Comparison of ENCODE assay signal across 13 cellular contexts in the genomic region with DNA sequence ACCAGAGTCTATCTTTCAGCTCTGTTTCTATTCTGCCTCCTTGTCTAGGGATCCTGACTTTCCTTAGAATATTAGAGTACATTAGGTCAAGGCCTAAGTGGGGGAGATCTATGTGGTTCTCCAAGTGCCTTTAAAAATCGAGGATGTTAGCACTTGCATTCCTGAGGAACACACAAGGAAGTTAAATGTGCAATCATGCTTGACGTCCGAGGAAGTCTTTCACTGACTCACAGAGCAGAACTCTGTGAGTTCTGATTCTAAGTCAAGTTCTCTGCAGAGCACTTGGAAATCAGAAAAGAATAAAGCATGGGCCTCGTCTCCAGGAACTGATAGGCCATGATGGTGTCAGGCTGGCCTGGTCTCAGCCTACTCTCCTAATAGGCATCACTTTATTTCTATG. TPM values are rescaled to one million over a fixed set of nuclear protein-coding genes. Genes with fewer than 3 reads are reported as not detected.
A peak's percentile ranks its signal among the peaks of the same experiment; 100 is the strongest.
DNase-seq lines count a peak whose midpoint lies in the region; ATAC-seq, FAIRE-seq and TF ChIP-seq lines count a peak whose summit lies in the region.
"Had no signal": no experiment of that assay in that cellular context is flagged by ENCODE, and none has a peak within 500 bp of the region (broad histone marks: within the 10 kb centered on the region; RNA-seq: fewer than 3 reads in every experiment).

No MANE protein-coding gene starts in this region.

- H3K27me3 ChIP-seq in liver (ENCODE audit: control insufficient read depth in 4 of 4, insufficient read depth in 4 of 4, low read length in 3 of 4) (no peaks in the 10 kb centered on the region), HepG2 (ENCODE audit: control insufficient read depth in 1 of 2, insufficient read depth in 2 of 2, low read length in 2 of 2) (peaks cover 0 to 11% of the 10 kb centered on the region in 2 experiments; a peak in 2 of 5 replicates)
- H3K27me3 ChIP-seq: right atrium auricular region, tibial nerve had no signal

- POLR2A ChIA-PET in HepG2 (lab: Yijun Ruan, JAX), result no interaction called here

- H3K9me3 ChIP-seq in liver (ENCODE audit: control insufficient read depth in 4 of 4, low read length in 3 of 4), result no peaks in the 10 kb centered on the region
- no peaks in the 10 kb centered on the region for H3K9me3 ChIP-seq in HepG2 (ENCODE audit: low read length)

- FAIRE-seq in HepG2 (lab: Jason Lieb, UNC), result no peak

- 67% methylated on average over 4 of the region's 4 CpGs for WGBS in liver
- 35% methylated on average over 3 of the region's 4 CpGs for WGBS in HepG2 (ENCODE audit: low lambda C conversion rate)

- TF ChIP-seq RAD21 in liver (IDR thresholded peaks at IDR 0.05) (no peak), HepG2 (CRISPR knock-in tag; IDR thresholded peaks at IDR 0.05) (no peak)

- TF ChIP-seq CTCF in liver (IDR thresholded peaks at IDR 0.05; ENCODE audit: low read depth, low read length, missing input control) (no peak), HepG2 (CRISPR knock-in tag; IDR thresholded peaks at IDR 0.05) (no peak), foreskin fibroblast (IDR thresholded peaks at IDR 0.05; ENCODE audit: low read depth, low read length) (no peak)

- in situ Hi-C loops in HepG2 (cut with HindIII; ENCODE audit: extremely low pct_ligation_motif_present, low pct_unique_long_range_greater_than_20kb), result no loop called here

- H3K4me3 ChIP-seq in liver (ENCODE audit: low read depth in 1 of 3, low read length in 3 of 3) (no peak overlapping the region), HepG2 (replicated peaks in 1 of 3; ENCODE audit: insufficient read depth in 1 of 3, low read depth in 2 of 3, low read length in 3 of 3) (no peak overlapping the region), foreskin fibroblast (ENCODE audit: low read depth in 1 of 2, low read length in 2 of 2) (no peak overlapping the region)
- H3K4me3 ChIP-seq: right atrium auricular region, tibial nerve had no signal

- H3K9ac ChIP-seq in liver (ENCODE audit: low read depth in 1 of 2, low read length in 2 of 2) (no peak overlapping the region), HepG2 (ENCODE audit: insufficient read depth, low read depth, low read length) (no peak overlapping the region)

- no peak overlapping the region for H2AFZ ChIP-seq in HepG2 (ENCODE audit: low read length)

- H3K4me1 ChIP-seq in liver (ENCODE audit: control insufficient read depth in 4 of 4, insufficient read depth in 4 of 4, low read length in 3 of 4) (no peaks in the 10 kb centered on the region), HepG2 (ENCODE audit: insufficient read depth, low read length) (no peaks in the 10 kb centered on the region)
- H3K4me1 ChIP-seq: tibial nerve had no signal

- ATAC-seq in HepG2 (no peak), HG03521 (IDR thresholded peaks at IDR 0.05; ENCODE audit: unreplicated experiment) (no peak), HG03565 (IDR thresholded peaks at IDR 0.05; ENCODE audit: unreplicated experiment) (no peak)
- ATAC-seq: T-cell had no signal

- BruUV-seq in HepG2 (replicated peaks; lab: Mats Ljungman, UMichigan), result no TSS peak

- no peak for DNase-seq in HepG2 (ENCODE audit: low spot score)
- peak; percentile 59 for DNase-seq in amniotic stem cell (lab: John Stamatoyannopoulos, UW)
- peak; percentile 75 to 81 for DNase-seq in foreskin fibroblast
- no peak for DNase-seq in hypothalamus (lab: John Stamatoyannopoulos, UW)
- DNase-seq in OCI-M2 (lab: John Stamatoyannopoulos, UW; ENCODE audit: unreplicated experiment), result no peak
- DNase-seq: activated naive CD4-positive, alpha-beta T cell treated with anti-CD3 and anti-CD28 coated beads, Interleukin-2, amount 10 ng/mL, durations not matched to agents 7 days and 5 days; NCI-H774; T-cell had no signal

- H4K20me1 ChIP-seq in HepG2 (ENCODE audit: insufficient read depth, low read length), result no peaks in the 10 kb centered on the region

- H3K36me3 ChIP-seq in liver (ENCODE audit: control insufficient read depth in 4 of 4, insufficient read depth in 3 of 4, low read depth in 1 of 4, low read length in 3 of 4) (no peaks in the 10 kb centered on the region), HepG2 (replicated peaks in 1 of 2; ENCODE audit: control insufficient read depth in 1 of 2, insufficient read depth in 2 of 2, low read length in 2 of 2) (no peaks in the 10 kb centered on the region)
- H3K36me3 ChIP-seq: right atrium auricular region, tibial nerve had no signal

- H3K79me2 ChIP-seq in HepG2 (ENCODE audit: insufficient read depth, low read length), result no peaks in the 10 kb centered on the region

- intact Hi-C loops in HepG2 (cut with micrococcal nuclease; ENCODE audit: unreplicated experiment), result no loop called here

- CTCF ChIA-PET in HepG2 (lab: Yijun Ruan, JAX; ENCODE audit: low intra/inter-chr PET ratio, low total read pairs), result no interaction called here

- TF ChIP-seq POLR2A in HepG2 (IDR thresholded peaks at IDR 0.05; ENCODE audit: insufficient read depth in 1 of 2, low read depth in 2 of 2, low read length in 2 of 2), result no peak

- no peak for TF ChIP-seq EP300 in HepG2 (IDR thresholded peaks at IDR 0.05; ENCODE audit: low read depth in 2 of 2, low read length in 2 of 2)
- no peak for TF ChIP-seq EP300 in HepG2 (CRISPR knock-in tag; IDR thresholded peaks at IDR 0.05; ENCODE audit: borderline replicate concordance)

- no peak overlapping the region for H3K27ac ChIP-seq in liver (ENCODE audit: low read depth in 1 of 2, low read length in 2 of 2)
- H3K27ac ChIP-seq in HepG2 (ENCODE audit: extremely low read length, insufficient read depth, low read length), result no peak overlapping the region
- H3K27ac ChIP-seq: tibial nerve had no signal

- H3K4me2 ChIP-seq in HepG2 (ENCODE audit: low read depth, low read length), result no peak overlapping the region

TF ChIP-seq in liver, 16 proteins besides CTCF, POLR2A, EP300 and RAD21:
- TF ChIP-seq FOXA1 (IDR thresholded peaks at IDR 0.05), result no peak
- no peak for TF ChIP-seq EGR1 (IDR thresholded peaks at IDR 0.05; ENCODE audit: low read depth in 2 of 2)
- peak; percentile 18 for TF ChIP-seq SP1 (IDR thresholded peaks at IDR 0.05)
- peak; percentile 53 for TF ChIP-seq NR2F2 (IDR thresholded peaks at IDR 0.05)
- TF ChIP-seq YY1 (IDR thresholded peaks at IDR 0.05), result no peak
- TF ChIP-seq TAF1 (conservative IDR thresholded peaks at IDR 0.05), result no peak
- no peak for TF ChIP-seq JUND (IDR thresholded peaks at IDR 0.05)

TF ChIP-seq in HepG2, 621 proteins besides CTCF, POLR2A, EP300 and RAD21:
- no peak for TF ChIP-seq ZNF274 (CRISPR knock-in tag; IDR thresholded peaks at IDR 0.05)
- TF ChIP-seq ATRX (CRISPR knock-in tag; IDR thresholded peaks at IDR 0.05; ENCODE audit: borderline replicate concordance), result no peak
- no peak for TF ChIP-seq ZNF672 (CRISPR knock-in tag; IDR thresholded peaks at IDR 0.05)

RNA-seq across cellular contexts. Expression of a gene that starts 17.2 kb away (rescaled TPM):
- total RNA-seq in liver (1 to 10 TPM; 1.2 to 1.3 TPM), HepG2 (2016; rRNA removed; fragmentation: Illumina TruSeq; extraction: Trizol) (0.07 TPM in 1 of 2 replicates, not detected in the other)
- polyA plus RNA-seq in liver (under 1 TPM in 1 of 2 donors, not detected in 1; 0.57 TPM), HepG2 (2011; rRNA removed) (not detected in 2 replicates)
- not detected in 2 replicates for total RNA-seq in HepG2 (2016; cell fraction: cytosol; rRNA removed; fragmentation: Illumina TruSeq; extraction: Trizol; ENCODE audit: low read depth)
- not detected in 2 replicates for total RNA-seq in HepG2 (2016; cell fraction: insoluble cytoplasmic fraction; rRNA removed; fragmentation: Illumina TruSeq; extraction: Trizol)
- not detected in 2 replicates for total RNA-seq in HepG2 (2016; cell fraction: membrane; rRNA removed; fragmentation: Illumina TruSeq; extraction: Trizol)
- 0.09 TPM in 1 of 2 replicates, not detected in the other for total RNA-seq in HepG2 (2016; cell fraction: nucleus; rRNA removed; fragmentation: Illumina TruSeq; extraction: Trizol)
- not detected in 2 replicates for polyA plus RNA-seq in HepG2 (2011; cell fraction: cytosol; rRNA removed)
- not detected in 2 replicates for polyA plus RNA-seq in HepG2 (2011; cell fraction: nucleus; rRNA removed)
- polyA plus RNA-seq in HepG2 (2012), result not detected in 2 replicates
- polyA plus RNA-seq in HepG2 (2016; cell fraction: cytosol; fragmentation: Illumina TruSeq; extraction: Trizol; ENCODE audit: low read depth), result not detected in 2 replicates
- not detected in 2 replicates for polyA plus RNA-seq in HepG2 (2016; cell fraction: insoluble cytoplasmic fraction; fragmentation: Illumina TruSeq; extraction: Trizol; ENCODE audit: low read depth)
- polyA plus RNA-seq in HepG2 (2016; cell fraction: membrane; fragmentation: Illumina TruSeq; extraction: Trizol; ENCODE audit: low read depth), result not detected in 2 replicates
- polyA plus RNA-seq in HepG2 (2016; cell fraction: nucleus; fragmentation: Illumina TruSeq; extraction: Trizol; ENCODE audit: insufficient read depth, low read depth), result not detected in 2 replicates
- not detected in 2 replicates for polyA minus RNA-seq in HepG2 (2011; rRNA and poly(A)+ RNA removed; ENCODE audit: low replicate concordance)
- polyA minus RNA-seq in HepG2 (2011; cell fraction: cytosol; rRNA and poly(A)+ RNA removed), result not detected in 2 replicates
- polyA minus RNA-seq in HepG2 (2011; cell fraction: nucleus; rRNA and poly(A)+ RNA removed), result not detected in 2 replicates

Comparison
In these comparisons a context has a peak if more than half of its experiments do, and no peak if none do; other contexts are left out.
1. DNase-seq: peak in amniotic stem cell (single experiment) and foreskin fibroblast (2 of 2); none in HepG2 (single experiment), hypothalamus (0 of 51) and OCI-M2 (single experiment).